In the genomic region with DNA sequence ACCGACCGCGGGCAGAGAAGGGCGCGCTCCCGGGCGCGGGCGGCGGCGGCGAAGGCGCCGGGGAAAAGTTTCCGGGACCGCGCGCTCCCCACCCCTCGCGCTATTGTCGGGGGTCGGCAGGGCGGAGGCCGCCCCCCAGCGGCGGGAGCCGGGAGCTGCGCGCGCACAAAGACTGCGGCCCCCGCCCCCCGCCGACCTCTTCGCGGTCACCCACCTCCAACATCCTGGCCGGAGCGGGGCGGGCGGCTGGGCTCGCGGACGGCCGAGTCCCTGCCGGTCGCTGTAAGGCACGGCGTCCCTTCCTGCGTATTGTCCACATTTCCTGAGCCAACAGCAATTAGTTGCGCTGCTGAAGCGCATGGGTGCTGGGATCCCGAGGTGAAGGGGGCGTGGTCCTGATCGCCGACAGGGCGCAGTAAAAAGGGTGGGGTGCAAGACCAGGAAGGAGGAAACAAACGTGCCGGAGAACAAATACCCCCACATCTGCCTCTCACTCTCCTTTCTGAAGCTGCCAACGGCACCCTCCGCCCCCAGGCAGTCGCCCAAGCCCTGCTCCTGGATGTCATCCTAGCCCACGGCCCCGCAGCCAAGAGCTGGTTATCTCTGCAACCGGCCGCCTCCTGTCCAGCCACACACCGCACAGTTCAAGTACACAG, we compare ENCODE assay signal across 8 cellular contexts. TPM values are rescaled to one million over a fixed set of nuclear protein-coding genes. Genes with fewer than 3 reads are reported as not detected.
DNase-seq lines count a peak whose midpoint lies in the region; ATAC-seq and TF ChIP-seq lines count a peak whose summit lies in the region.

A gene with protein sequence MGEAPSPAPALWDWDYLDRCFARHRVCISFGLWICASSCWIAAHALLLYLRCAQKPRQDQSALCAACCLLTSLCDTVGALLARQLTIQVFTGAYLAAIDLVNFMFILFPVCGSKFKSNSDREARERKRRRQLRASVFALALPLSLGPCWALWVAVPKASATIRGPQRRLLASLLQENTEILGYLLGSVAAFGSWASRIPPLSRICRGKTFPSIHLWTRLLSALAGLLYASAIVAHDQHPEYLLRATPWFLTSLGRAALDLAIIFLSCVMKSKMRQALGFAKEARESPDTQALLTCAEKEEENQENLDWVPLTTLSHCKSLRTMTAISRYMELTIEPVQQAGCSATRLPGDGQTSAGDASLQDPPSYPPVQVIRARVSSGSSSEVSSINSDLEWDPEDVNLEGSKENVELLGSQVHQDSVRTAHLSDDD (minus strand): TSS at position 71 of the 656 bp plus-strand sequence. CDS start 204 bp downstream, outside the sequence.

- H4K20me1 ChIP-seq in BLaER1 treated with 17β-estradiol and CSF1 and Interleukin-3, amounts not matched to agents 10 nM and 100 nM = no peaks in the 10 kb centered on the region

- H3K4me1 ChIP-seq in BLaER1 treated with 17β-estradiol and CSF1 and Interleukin-3, amounts not matched to agents 10 nM and 100 nM = peaks cover 8 to 38% (median 17%) of the 10 kb centered on the region in 10 experiments; a peak in 18 of 20 replicates
- H3K4me1 ChIP-seq in ectodermal cell (ENCODE audit: control insufficient read depth, insufficient read depth, low read length) (no peaks in the 10 kb centered on the region), lung (ENCODE audit: control insufficient read depth in 2 of 2, insufficient read depth in 2 of 2, low read length in 2 of 2) (peaks cover 0 to 4% of the 10 kb centered on the region in 2 donors)

- peaks cover 13 to 35% (median 26%) of the 10 kb centered on the region in 11 experiments for H3K36me3 ChIP-seq in BLaER1 treated with 17β-estradiol and CSF1 and Interleukin-3, amounts not matched to agents 10 nM and 100 nM
- H3K36me3 ChIP-seq in ectodermal cell (ENCODE audit: control insufficient read depth, insufficient read depth, low read length) (peaks cover 19% of the 10 kb centered on the region), lung (ENCODE audit: control insufficient read depth in 2 of 2, insufficient read depth in 2 of 2, low read length in 2 of 2) (no peaks in the 10 kb centered on the region)

- peaks cover 12 to 38% (median 32%) of the 10 kb centered on the region in 11 experiments for H3K9me3 ChIP-seq in BLaER1 treated with 17β-estradiol and CSF1 and Interleukin-3, amounts not matched to agents 10 nM and 100 nM (replicated peaks in 1 of 11)
- H3K9me3 ChIP-seq in ectodermal cell (ENCODE audit: control insufficient read depth, low read length) (peaks cover 3% of the 10 kb centered on the region), lung (ENCODE audit: control insufficient read depth in 2 of 2, insufficient read depth in 1 of 2, low read length in 1 of 2) (peaks cover 0 to 2% of the 10 kb centered on the region in 2 donors)

- H3K27me3 ChIP-seq in BLaER1 treated with 17β-estradiol and CSF1 and Interleukin-3, amounts not matched to agents 10 nM and 100 nM = no peaks in the 10 kb centered on the region
- no peaks in the 10 kb centered on the region for H3K27me3 ChIP-seq in ectodermal cell (ENCODE audit: control insufficient read depth, insufficient read depth, low read length, poor library complexity, severe bottlenecking)
- no peaks in the 10 kb centered on the region for H3K27me3 ChIP-seq in lung (ENCODE audit: control insufficient read depth, insufficient read depth)

- WGBS in ectodermal cell, 2 experiments = 2% methylated on average over 65 to 66 of the region's 66 CpGs
- WGBS in lung, 2 donors = 0 to 1% methylated on average over 45 to 66 of the region's 66 CpGs

- TF ChIP-seq CTCF in lung (IDR thresholded peaks at IDR 0.05; ENCODE audit: control extremely low read depth, extremely low read depth) = peak; percentile 28

- peak within 1 kb of the TSS; percentile 73 to 95 (median 88) for H3K4me2 ChIP-seq in BLaER1 treated with 17β-estradiol and CSF1 and Interleukin-3, amounts not matched to agents 10 nM and 100 nM

- DNase-seq in GM19240 (ENCODE audit: insufficient read length, low spot score) = peak; percentile 55
- peak; percentile 21 for DNase-seq in NCI-H524 treated with DMSO at 0.1 percent for 48 hours (lab: John Stamatoyannopoulos, UW)
- peak; percentile 44 for DNase-seq in activated CD4-positive, alpha-beta T cell treated with anti-CD3 and anti-CD28 coated beads, Interleukin-2, amount 50 U/mL, for 1 hour
- DNase-seq in lung (ENCODE audit: low spot score) = peak; percentile 74
- DNase-seq in stimulated activated CD8-positive, alpha-beta memory T cell treated with anti-CD3 and anti-CD28 coated beads, Interleukin-12 subunit alpha, Interleukin-12 subunit beta, amount 100 ng/mL, for 4 hours (ENCODE audit: low read depth) = peak; percentile 41

- H3K27ac ChIP-seq in BLaER1 treated with 17β-estradiol and CSF1 and Interleukin-3, amounts not matched to agents 10 nM and 100 nM = peak within 1 kb of the TSS; percentile 61 to 91 (median 85)
- peak within 1 kb of the TSS; percentile 61 for H3K27ac ChIP-seq in ectodermal cell (ENCODE audit: insufficient read depth, low read depth, low read length, poor library complexity, severe bottlenecking)
- H3K27ac ChIP-seq in lung (ENCODE audit: low read depth in 1 of 2, low read length in 1 of 2) = peak within 1 kb of the TSS; percentile 72 to 86

- ATAC-seq in HG03439 (IDR thresholded peaks at IDR 0.05; ENCODE audit: unreplicated experiment) = peak; percentile 71
- peak; percentile 77 for ATAC-seq in lung (ENCODE audit: insufficient read depth, low FRiP score)

- H3K4me3 ChIP-seq in BLaER1 treated with 17β-estradiol and CSF1 and Interleukin-3, amounts not matched to agents 10 nM and 100 nM = peak within 1 kb of the TSS; percentile 82 to 97 (median 85)
- H3K4me3 ChIP-seq in ectodermal cell (ENCODE audit: insufficient read depth, low read depth, low read length) = peak within 1 kb of the TSS; percentile 75
- H3K4me3 ChIP-seq in lung = peak within 1 kb of the TSS; percentile 62

- H3K9ac ChIP-seq in BLaER1 treated with 17β-estradiol and CSF1 and Interleukin-3, amounts not matched to agents 10 nM and 100 nM = peak within 1 kb of the TSS; percentile 83 to 95 (median 89)

RNA-seq across cellular contexts. Expression of the gene that starts here (rescaled TPM):
- 28.1 TPM for polyA plus RNA-seq in ectodermal cell (2013, experiment 1 of 4)
- 31.5 TPM for polyA plus RNA-seq in ectodermal cell (2013, experiment 2 of 4)
- polyA plus RNA-seq in ectodermal cell (2013, experiment 3 of 4) = 22.9 TPM
- 21.8 TPM for polyA plus RNA-seq in ectodermal cell (2013, experiment 4 of 4)
- 10 to 100 TPM; 16.6 to 17.7 TPM for total RNA-seq in lung
- polyA plus RNA-seq in lung = 10 to 100 TPM; 10.4 to 23.5 TPM

Comparison
In these comparisons a context has a peak if more than half of its experiments do, and no peak if none do; other contexts are left out.
1. Peak in every context shown above with its lines: DNase-seq, ATAC-seq, H3K4me3 ChIP-seq and H3K27ac ChIP-seq.
2. DNase-seq: peak in every context shown above with its lines; median percentile 74 in lung; 55 in GM19240; 44 in activated CD4-positive, alpha-beta T cell treated with anti-CD3 and anti-CD28 coated beads, Interleukin-2, amount 50 U/mL, for 1 hour; 41 in stimulated activated CD8-positive, alpha-beta memory T cell treated with anti-CD3 and anti-CD28 coated beads, Interleukin-12 subunit alpha, Interleukin-12 subunit beta, amount 100 ng/mL, for 4 hours; 21 in NCI-H524 treated with DMSO at 0.1 percent for 48 hours.